21 cellular contexts compared by ENCODE assay signal in the genomic region with DNA sequence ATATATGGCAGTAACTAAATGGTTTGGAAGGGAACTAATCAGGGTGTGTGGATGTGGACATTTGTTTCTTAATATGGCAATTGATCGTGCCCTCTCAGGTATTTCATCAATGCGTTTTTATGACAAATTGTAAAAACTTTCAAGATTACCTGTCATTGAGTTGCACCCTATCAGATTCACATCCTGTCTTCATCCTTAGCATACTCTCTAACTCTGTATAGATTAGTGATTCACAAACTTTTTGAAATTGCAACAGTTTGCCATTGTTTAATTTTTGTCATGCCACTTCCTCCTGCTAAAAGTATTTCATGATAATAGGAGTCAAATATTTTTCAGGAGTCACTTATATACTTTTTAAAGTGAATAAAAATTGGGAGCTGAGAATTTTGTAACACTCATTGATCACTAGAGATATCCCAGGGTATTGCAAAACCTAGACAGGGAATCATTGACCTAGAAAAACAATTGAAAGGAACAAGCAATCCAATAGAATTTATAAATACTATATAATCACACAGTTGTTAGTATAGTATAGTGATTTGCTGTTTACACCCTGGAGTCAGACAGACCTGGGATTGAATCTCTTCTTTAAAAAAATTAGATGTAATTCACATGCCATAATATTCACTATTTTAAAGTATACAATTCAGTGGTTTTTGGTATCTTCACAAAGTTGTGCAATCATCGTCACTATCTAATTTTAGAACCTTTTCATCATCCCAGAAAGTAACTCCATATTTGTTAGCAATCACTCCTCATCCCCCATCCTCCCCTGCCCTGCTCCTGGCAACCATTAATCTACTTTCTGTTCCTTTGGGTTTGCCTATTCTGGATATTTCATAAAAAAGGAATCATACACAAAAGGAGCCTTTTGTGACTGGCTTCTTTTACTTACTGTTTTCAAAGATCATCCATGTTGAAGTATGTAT. TPM values are rescaled to one million over a fixed set of nuclear protein-coding genes. Genes with fewer than 3 reads are reported as not detected.
"Had no signal": no experiment of that assay in that cellular context is flagged by ENCODE, and none has a peak within 500 bp of the region (broad histone marks: within the 10 kb centered on the region; RNA-seq: fewer than 3 reads in every experiment).

No MANE protein-coding gene starts in this region.

- H3K9me3 Mint-ChIP-seq: activated T-cell treated with anti-CD3 and anti-CD28 coated beads, Interleukin-2, amount 50 U/mL, for 4 hours; effector memory CD8-positive, alpha-beta T cell; naive thymus-derived CD8-positive, alpha-beta T cell; stimulated activated naive CD8-positive, alpha-beta T cell treated with anti-CD3 and anti-CD28 coated beads, Interleukin-15, amount 100 ng/mL, for 72 hours; T-helper 1 cell treated with Interleukin-12 subunit alpha and Interleukin-12 subunit beta and Interleukin-4 antibody, amounts not matched to agents 30 μg/mL and 1 μg/mL, for 36 hours; type B pancreatic cell had no signal

- H3K4me3 ChIP-seq: cardiac muscle cell, gastroesophageal sphincter, heart right ventricle, prostate gland, right atrium auricular region, suprapubic skin had no signal

- H3K27me3 ChIP-seq: cardiac muscle cell, gastroesophageal sphincter, right atrium auricular region, suprapubic skin had no signal

- H3K27ac Mint-ChIP-seq: effector memory CD8-positive, alpha-beta T cell; naive thymus-derived CD8-positive, alpha-beta T cell; stimulated activated naive CD8-positive, alpha-beta T cell treated with anti-CD3 and anti-CD28 coated beads, Interleukin-15, amount 100 ng/mL, for 72 hours; T-helper 1 cell treated with Interleukin-12 subunit alpha and Interleukin-12 subunit beta and Interleukin-4 antibody, amounts not matched to agents 30 μg/mL and 1 μg/mL, for 36 hours; type B pancreatic cell had no signal

- H3K4me1 ChIP-seq: prostate gland, right atrium auricular region had no signal

- H3K9me3 ChIP-seq: gastroesophageal sphincter, heart right ventricle, prostate gland, right atrium auricular region, suprapubic skin had no signal

- ATAC-seq: activated T-cell treated with anti-CD3 and anti-CD28 coated beads, Interleukin-2, amount 50 U/mL, for 4 hours; effector memory CD8-positive, alpha-beta T cell; gastroesophageal sphincter; heart right ventricle; naive thymus-derived CD8-positive, alpha-beta T cell; stimulated activated naive CD8-positive, alpha-beta T cell treated with anti-CD3 and anti-CD28 coated beads, Interleukin-15, amount 100 ng/mL, for 72 hours had no signal

- H3K27ac ChIP-seq: cardiac muscle cell, gastroesophageal sphincter, heart right ventricle, prostate gland, right atrium auricular region, suprapubic skin had no signal

- H3K4me3 Mint-ChIP-seq: activated T-cell treated with anti-CD3 and anti-CD28 coated beads, Interleukin-2, amount 50 U/mL, for 4 hours; effector memory CD8-positive, alpha-beta T cell; naive thymus-derived CD8-positive, alpha-beta T cell; stimulated activated naive CD8-positive, alpha-beta T cell treated with anti-CD3 and anti-CD28 coated beads, Interleukin-15, amount 100 ng/mL, for 72 hours; T-helper 1 cell treated with Interleukin-12 subunit alpha and Interleukin-12 subunit beta and Interleukin-4 antibody, amounts not matched to agents 30 μg/mL and 1 μg/mL, for 36 hours; type B pancreatic cell had no signal

- H3K36me3 ChIP-seq: cardiac muscle cell, gastroesophageal sphincter, heart right ventricle, prostate gland, right atrium auricular region, suprapubic skin had no signal

- H3K27me3 Mint-ChIP-seq: effector memory CD8-positive, alpha-beta T cell; naive thymus-derived CD8-positive, alpha-beta T cell; type B pancreatic cell had no signal

- DNase-seq: activated CD4-positive, alpha-beta T cell treated with anti-CD3 and anti-CD28 coated beads, Interleukin-2, amount 50 U/mL, for 1 hour; activated CD4-positive, CD25-positive, alpha-beta regulatory T cell treated with anti-CD3 and anti-CD28 coated beads, Interleukin-2, amount 50 U/mL, for 72 hours; activated CD8-positive, alpha-beta memory T cell treated with anti-CD3 and anti-CD28 coated beads, Interleukin-2, amount 50 U/mL, for 4 hours; activated naive CD4-positive, alpha-beta T cell treated with anti-CD3 and anti-CD28 coated beads, Interleukin-2, amount 50 U/mL, for 16 hours; activated T-cell treated with anti-CD3 and anti-CD28 coated beads, Interleukin-2, amount 50 U/mL, for 4 hours; effector memory CD8-positive, alpha-beta T cell; heart right ventricle; mesendoderm; naive thymus-derived CD8-positive, alpha-beta T cell; stimulated activated CD4-positive, alpha-beta T cell treated with anti-CD3 and anti-CD28 coated beads, Interleukin-4, amount 100 ng/mL, for 1 hour; stimulated activated naive CD8-positive, alpha-beta T cell treated with anti-CD3 and anti-CD28 coated beads, Interleukin-15, amount 100 ng/mL, for 72 hours had no signal

RNA-seq across cellular contexts. Expression of gene NCBP2L, which starts 57.0 kb away (rescaled TPM):
- total RNA-seq: activated T-cell treated with anti-CD3 and anti-CD28 coated beads, Interleukin-2, amount 50 U/mL, for 4 hours; cardiac muscle cell; chondrocyte; dermis microvascular lymphatic vessel endothelial cell; naive thymus-derived CD8-positive, alpha-beta T cell; osteocyte; right atrium auricular region; suprapubic skin had no signal
